21 cellular contexts compared by ENCODE assay signal in genomic region chr11:129709801-129710398, GRCh38.
DNase-seq lines count a peak whose midpoint lies in the region; ATAC-seq, FAIRE-seq and TF ChIP-seq lines count a peak whose summit lies in the region.
"Had no signal": no experiment of that assay in that cellular context is flagged by ENCODE, and none has a peak within 500 bp of the region (broad histone marks: within the 10 kb centered on the region; RNA-seq: fewer than 3 reads in every experiment).

No MANE protein-coding gene starts in this region.

- CTCF ChIA-PET in Panc1 (lab: Charles Lee), result no interaction called here

- FAIRE-seq in kidney (lab: Jason Lieb, UNC), result no peak
- FAIRE-seq in small intestine (lab: Jason Lieb, UNC), result no peak
- FAIRE-seq in frontal cortex (lab: Jason Lieb, UNC), result no peak
- FAIRE-seq: H1 had no signal

- no peak overlapping the region for H3K23ac ChIP-seq in H9 (ENCODE audit: insufficient read length, low read depth, low read length)

- H4K5ac ChIP-seq in H9 (ENCODE audit: insufficient read length, low read depth, low read length), result no peak overlapping the region

- H3T11ph ChIP-seq in H9 (ENCODE audit: low read length), result no peak overlapping the region

- peaks cover 0 to 10% (median 3%) of the 10 kb centered on the region in 3 experiments; a peak in 4 of 7 replicates for H3K36me3 Mint-ChIP-seq in H9 (ENCODE audit: insufficient read depth in 1 of 3, low read depth in 3 of 3)

- H3K79me1 ChIP-seq in H9 (ENCODE audit: insufficient read depth, low read depth, low read length, poor library complexity, severe bottlenecking), result no peaks in the 10 kb centered on the region

- in situ Hi-C loops in Panc1 (cut with HindIII; ENCODE audit: low pct_unique_long_range_greater_than_20kb, low sequenced_read_pairs), result no loop called here

- DNase-seq in H9 (peak; percentile 18), Panc1 (ENCODE audit: low read depth, low spot score) (no peak), kidney (peak; percentile 46), small intestine (peak; percentile 31), NCI-H146 treated with DMSO at 0.1 percent for 48 hours (lab: John Stamatoyannopoulos, UW; ENCODE audit: unreplicated experiment) (no peak), frontal cortex (ENCODE audit: low spot score in 2 of 2) (no peak)
- DNase-seq: CD4-positive, alpha-beta T cell; COR-L47; DMS79; Karpas-422; NCI-H1417; NCI-H187; NCI-H2107; NCI-H446 treated with DMSO at 0.1 percent for 48 hours; NCI-H526 treated with DMSO at 0.1 percent for 48 hours; PC-3; SHP77 treated with DMSO at 0.1 percent for 48 hours had no signal

- H3K79me2 ChIP-seq in H9 (ENCODE audit: insufficient read depth, low read length), result no peaks in the 10 kb centered on the region

- no peak overlapping the region for H3K9ac ChIP-seq in H9 (ENCODE audit: extremely low read depth, insufficient read length, low read length)
- H3K9ac ChIP-seq in kidney (ENCODE audit: low read length in 2 of 2), result no peak overlapping the region
- H3K9ac ChIP-seq: BLaER1 had no signal

- no peak overlapping the region for H2AFZ ChIP-seq in H9 (ENCODE audit: low read length)

- no peaks in the 10 kb centered on the region for H3K4me1 ChIP-seq in H9 (ENCODE audit: insufficient read depth, low read length)
- H3K4me1 ChIP-seq in Panc1 (ENCODE audit: control insufficient read depth, insufficient read depth, low read length), result no peaks in the 10 kb centered on the region
- no peaks in the 10 kb centered on the region for H3K4me1 ChIP-seq in kidney (ENCODE audit: control insufficient read depth in 1 of 2, insufficient read depth in 1 of 2, low read depth in 1 of 2, low read length in 2 of 2)
- no peaks in the 10 kb centered on the region for H3K4me1 ChIP-seq in small intestine (ENCODE audit: control insufficient read depth in 2 of 2, insufficient read depth in 1 of 2, low read depth in 1 of 2, low read length in 1 of 2)
- H3K4me1 ChIP-seq: BLaER1 had no signal

- peaks cover 4% of the 10 kb centered on the region for H3K9me3 ChIP-seq in H9 (ENCODE audit: control insufficient read depth, low read depth, low read length)
- no peaks in the 10 kb centered on the region for H3K9me3 ChIP-seq in Panc1 (ENCODE audit: control insufficient read depth, insufficient read depth, low read depth, low read length)
- H3K9me3 ChIP-seq in kidney (ENCODE audit: control insufficient read depth in 1 of 2, low read length in 2 of 2), result no peaks in the 10 kb centered on the region
- H3K9me3 ChIP-seq in small intestine (ENCODE audit: control insufficient read depth, low read depth), result no peaks in the 10 kb centered on the region
- H3K9me3 ChIP-seq: BLaER1 had no signal

- no peak overlapping the region for H3K4me2 ChIP-seq in H9 (ENCODE audit: insufficient read depth, insufficient read length, low read length)
- H3K4me2 ChIP-seq: BLaER1 had no signal

- H3K4me3 ChIP-seq in Panc1 (ENCODE audit: low read depth in 2 of 2, low read length in 2 of 2), result no peak overlapping the region
- H3K4me3 ChIP-seq in kidney (ENCODE audit: low read length in 2 of 2), result no peak overlapping the region
- no peak overlapping the region for H3K4me3 ChIP-seq in small intestine (ENCODE audit: low read depth in 1 of 2, low read length in 2 of 2)
- H3K4me3 ChIP-seq: BLaER1 had no signal

- H3K36me3 ChIP-seq in Panc1 (ENCODE audit: control insufficient read depth, insufficient read depth, low read length) (no peaks in the 10 kb centered on the region), kidney (ENCODE audit: control insufficient read depth in 1 of 2, insufficient read depth in 2 of 2, low read length in 2 of 2) (no peaks in the 10 kb centered on the region), small intestine (ENCODE audit: control insufficient read depth in 2 of 2, insufficient read depth in 2 of 2, low read length in 2 of 2) (no peaks in the 10 kb centered on the region)
- H3K36me3 ChIP-seq: BLaER1 had no signal

- no peak overlapping the region for H3K4me3 Mint-ChIP-seq in H9
- H3K4me3 Mint-ChIP-seq: CD4-positive, alpha-beta T cell had no signal

- H3K23me2 ChIP-seq in H9 (ENCODE audit: insufficient read length, low read depth, low read length, poor library complexity, severe bottlenecking), result no peaks in the 10 kb centered on the region

- H2BK20ac ChIP-seq in H9 (ENCODE audit: low read depth, low read length, poor library complexity, severe bottlenecking), result no peak overlapping the region

- POLR2A ChIA-PET in Panc1 (lab: Charles Lee), result no interaction called here

- TF ChIP-seq CTCF in H9 (conservative IDR thresholded peaks at IDR 0.05) (no peak), Panc1 (IDR thresholded peaks at IDR 0.05) (no peak), kidney (IDR thresholded peaks at IDR 0.05; ENCODE audit: borderline replicate concordance, extremely low read depth, insufficient read depth) (no peak)

- no peak overlapping the region for H2BK15ac ChIP-seq in H9 (ENCODE audit: low read depth, low read length)

- H4K8ac ChIP-seq in H9 (replicated peaks; ENCODE audit: insufficient read length, low read depth, low read length), result no peak overlapping the region

- H3K14ac ChIP-seq in H9 (ENCODE audit: insufficient read depth, low read length), result no peak overlapping the region

- H3K9me3 Mint-ChIP-seq in H9, result peaks cover 6 to 15% of the 10 kb centered on the region in 2 experiments
- H3K9me3 Mint-ChIP-seq: CD4-positive, alpha-beta T cell had no signal

- H3K27me3 Mint-ChIP-seq in H9 (ENCODE audit: low read depth), result peaks cover 9% of the 10 kb centered on the region

- H3K27ac ChIP-seq in H9 (ENCODE audit: insufficient read length, low read depth, low read length) (no peak overlapping the region), Panc1 (ENCODE audit: low read length) (no peak overlapping the region), kidney (ENCODE audit: low read depth in 2 of 2, low read length in 2 of 2) (no peak overlapping the region), small intestine (ENCODE audit: low read depth in 1 of 2, low read length in 1 of 2) (no peak overlapping the region)
- H3K27ac ChIP-seq: BLaER1, RWPE1 had no signal

- H2AK5ac ChIP-seq in H9 (ENCODE audit: insufficient read length, low read length), result no peak overlapping the region

- no CpG with 5 or more reads among the region's 15 CpGs for WGBS in H9 (ENCODE audit: extremely low coverage, insufficient read length, low lambda C conversion rate)
- 58 to 83% (median 64%) methylated on average over 15 of the region's 15 CpGs for WGBS in small intestine, 3 donors

- no peak overlapping the region for H3K56ac ChIP-seq in H9 (ENCODE audit: insufficient read length, low read depth, low read length)

- no peaks in the 10 kb centered on the region for H3K27me3 ChIP-seq in H9 (ENCODE audit: insufficient read depth, low read length)
- peaks cover 7% of the 10 kb centered on the region; the same call in 1 of the 2 replicates for H3K27me3 ChIP-seq in Panc1 (ENCODE audit: control insufficient read depth, insufficient read depth, low read length)
- H3K27me3 ChIP-seq in small intestine (ENCODE audit: control insufficient read depth in 2 of 2, insufficient read depth in 2 of 2, low read length in 2 of 2), result peaks cover 0 to 2% of the 10 kb centered on the region in 2 donors
- H3K27me3 ChIP-seq: BLaER1 had no signal

- no peak overlapping the region for H2BK120ac ChIP-seq in H9 (ENCODE audit: low read depth, low read length, poor library complexity, severe bottlenecking)

- H3K4ac ChIP-seq in H9 (ENCODE audit: low read depth, low read length), result no peak overlapping the region

- no peak overlapping the region for H3K27ac Mint-ChIP-seq in H9
- H3K27ac Mint-ChIP-seq: CD4-positive, alpha-beta T cell had no signal

- H2BK5ac ChIP-seq in H9 (ENCODE audit: insufficient read length, low read length), result no peak overlapping the region

- no TSS peak for BruUV-seq in Panc1 (replicated peaks; lab: Mats Ljungman, UMichigan)

- no peaks in the 10 kb centered on the region; a peak in 1 of 4 replicates for H3K4me1 Mint-ChIP-seq in H9

- ATAC-seq in Panc1 (peak; percentile 21; the same call in 1 of the 2 replicates), HG03280 (IDR thresholded peaks at IDR 0.05; ENCODE audit: unreplicated experiment) (no peak)
- ATAC-seq: PC-3 had no signal

- no peak overlapping the region for H2BK12ac ChIP-seq in H9 (ENCODE audit: insufficient read length, low read depth, low read length)

- intact Hi-C loops in Panc1 (cut with micrococcal nuclease; ENCODE audit: unreplicated experiment) (no loop called here), kidney (cut with DNase I) (no loop called here)

- no peaks in the 10 kb centered on the region for H4K20me1 ChIP-seq in H9 (ENCODE audit: control insufficient read depth, insufficient read depth, insufficient read length)
- H4K20me1 ChIP-seq: BLaER1 had no signal

- H3K18ac ChIP-seq in H9 (ENCODE audit: insufficient read length, low read depth, low read length), result no peak overlapping the region

- no peak overlapping the region for H4K91ac ChIP-seq in H9 (ENCODE audit: insufficient read length, low read depth, low read length)

Comparison
In these comparisons a context has a peak if more than half of its experiments do, and no peak if none do; other contexts are left out.
1. DNase-seq: peak in H9 (single experiment), kidney (single experiment) and small intestine (single experiment); none in Panc1 (single experiment), NCI-H146 treated with DMSO at 0.1 percent for 48 hours (single experiment) and frontal cortex (0 of 2).